ENCODE assay signal across 8 cellular contexts in the genomic region with DNA sequence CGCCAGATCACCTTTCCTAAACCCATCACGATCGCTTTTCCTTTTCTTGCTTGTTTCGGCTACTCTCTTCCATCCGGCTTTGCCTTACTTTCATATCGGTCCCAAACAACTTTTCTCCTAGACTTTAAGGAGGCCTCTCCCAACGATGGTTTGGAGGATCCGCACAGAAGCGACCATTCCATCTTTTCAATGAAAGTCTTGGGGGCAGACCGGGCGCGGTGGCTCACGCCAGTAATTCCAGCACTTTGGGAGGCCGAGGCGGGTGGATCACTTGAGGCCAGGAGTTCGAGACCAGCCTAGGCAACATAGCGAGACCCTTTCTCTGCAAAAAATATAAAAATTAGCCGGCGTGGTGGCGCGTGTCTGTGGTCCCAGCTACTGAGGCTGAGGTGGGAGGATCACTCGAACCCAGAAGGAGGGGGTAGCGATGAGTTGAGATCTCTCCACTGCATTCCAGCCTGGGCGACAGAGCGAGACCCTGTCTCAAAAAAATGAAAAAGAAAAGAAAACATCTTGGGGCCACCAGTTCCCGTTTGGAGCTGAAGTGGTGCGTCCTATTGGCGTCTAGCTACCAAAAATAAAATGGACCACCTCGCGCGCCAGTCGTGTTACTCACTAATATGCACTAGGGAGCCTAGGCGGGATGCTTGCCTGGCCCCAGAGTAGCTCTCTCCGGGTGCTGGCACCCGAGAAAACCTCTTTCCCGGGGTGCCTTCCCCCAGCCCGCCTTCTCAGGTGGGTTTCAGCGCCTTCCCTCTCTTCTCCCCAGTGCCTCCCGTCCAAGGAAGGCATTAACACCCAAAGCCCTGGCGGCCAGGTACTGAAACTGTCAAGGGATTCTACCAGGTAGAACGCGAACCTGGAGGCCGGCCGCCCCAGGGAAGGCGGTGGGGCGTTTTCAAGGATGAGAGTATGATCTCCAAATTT. TPM values are rescaled to one million over a fixed set of nuclear protein-coding genes. Genes with fewer than 3 reads are reported as not detected.
DNase-seq lines count a peak whose midpoint lies in the region; ATAC-seq and TF ChIP-seq lines count a peak whose summit lies in the region.

No MANE protein-coding gene starts in this region.

- H3K27me3 ChIP-seq in CD4-positive, CD25-positive, alpha-beta regulatory T cell (ENCODE audit: control insufficient read depth, insufficient read depth, low read length), result no peaks in the 10 kb centered on the region
- H3K27me3 ChIP-seq in MG63, result no peaks in the 10 kb centered on the region
- H3K27me3 ChIP-seq in lung (ENCODE audit: control insufficient read depth, insufficient read depth), result no peaks in the 10 kb centered on the region

- peak overlapping the region; percentile 100 for H3K4me3 ChIP-seq in CD4-positive, CD25-positive, alpha-beta regulatory T cell (ENCODE audit: low read depth, low read length)
- H3K4me3 ChIP-seq in MG63 (peak overlapping the region; percentile 93), choroid plexus epithelial cell (ENCODE audit: low read depth, low read length) (peak overlapping the region; percentile 98), lung (peak overlapping the region; percentile 53)

- peaks cover 17 to 45% (median 34%) of the 10 kb centered on the region in 4 donors for H3K4me1 Mint-ChIP-seq in CD4-positive, CD25-positive, alpha-beta regulatory T cell

- peaks cover 3% of the 10 kb centered on the region for H3K36me3 Mint-ChIP-seq in CD4-positive, CD25-positive, alpha-beta regulatory T cell

- H3K36me3 ChIP-seq in CD4-positive, CD25-positive, alpha-beta regulatory T cell (ENCODE audit: control insufficient read depth, insufficient read depth, low read length), result no peaks in the 10 kb centered on the region
- H3K36me3 ChIP-seq in MG63 (no peaks in the 10 kb centered on the region), lung (ENCODE audit: control insufficient read depth in 2 of 2, insufficient read depth in 2 of 2, low read length in 2 of 2) (no peaks in the 10 kb centered on the region)

- peaks cover 40% of the 10 kb centered on the region for H3K4me1 ChIP-seq in CD4-positive, CD25-positive, alpha-beta regulatory T cell (ENCODE audit: control insufficient read depth, insufficient read depth, low read length, poor library complexity, severe bottlenecking)
- H3K4me1 ChIP-seq in lung (ENCODE audit: control insufficient read depth in 2 of 2, insufficient read depth in 2 of 2, low read length in 2 of 2), result peaks cover 0 to 8% of the 10 kb centered on the region in 2 donors

- peak overlapping the region; percentile 95 to 100 (median 98) for H3K4me3 Mint-ChIP-seq in CD4-positive, CD25-positive, alpha-beta regulatory T cell

- WGBS in lung, 2 donors, result 1 to 3% methylated on average over 46 of the region's 46 CpGs

- TF ChIP-seq CTCF in choroid plexus epithelial cell (conservative IDR thresholded peaks at IDR 0.05; ENCODE audit: low read depth, low read length) (peak; percentile 50), lung (IDR thresholded peaks at IDR 0.05; ENCODE audit: control extremely low read depth, extremely low read depth) (no peak)

- DNase-seq in CD4-positive, CD25-positive, alpha-beta regulatory T cell, result peak; percentile 54 to 64 (median 58)
- DNase-seq in MG63 (peak; percentile 27), choroid plexus epithelial cell (ENCODE audit: low read depth) (no peak), lung (ENCODE audit: low spot score) (peak; percentile 40), pons (ENCODE audit: low spot score) (no peak)
- peak; percentile 10 to 17 for DNase-seq in activated CD4-positive, alpha-beta T cell treated with anti-CD3 and anti-CD28 coated beads for 24 hours (ENCODE audit: low read depth in 2 of 2)
- DNase-seq in stimulated activated CD8-positive, alpha-beta memory T cell treated with anti-CD3 and anti-CD28 coated beads, Interleukin-15, amount 100 ng/mL, for 1 hour (ENCODE audit: low read depth), result peak; percentile 18

- ATAC-seq in CD4-positive, CD25-positive, alpha-beta regulatory T cell (ENCODE audit: low read depth in 2 of 2), result peak; percentile 32 to 35
- peak; percentile 2 for ATAC-seq in GM21360 (IDR thresholded peaks at IDR 0.05; ENCODE audit: unreplicated experiment)
- peak; percentile 8 for ATAC-seq in lung (ENCODE audit: insufficient read depth, low FRiP score)

- peak overlapping the region; percentile 97 to 100 (median 98) for H3K27ac Mint-ChIP-seq in CD4-positive, CD25-positive, alpha-beta regulatory T cell

- peak overlapping the region; percentile 83 for H3K27ac ChIP-seq in CD4-positive, CD25-positive, alpha-beta regulatory T cell (ENCODE audit: insufficient read depth, low read length, poor library complexity, severe bottlenecking)
- peak overlapping the region; percentile 49 to 96 for H3K27ac ChIP-seq in lung (ENCODE audit: low read depth in 1 of 2, low read length in 1 of 2)

- no peaks in the 10 kb centered on the region for H3K9me3 ChIP-seq in CD4-positive, CD25-positive, alpha-beta regulatory T cell (ENCODE audit: control insufficient read depth in 2 of 2, low read length in 2 of 2)
- H3K9me3 ChIP-seq in MG63 (no peaks in the 10 kb centered on the region), lung (ENCODE audit: control insufficient read depth in 2 of 2, insufficient read depth in 1 of 2, low read length in 1 of 2) (no peaks in the 10 kb centered on the region)

- peaks cover 30% of the 10 kb centered on the region for H3K27me3 Mint-ChIP-seq in CD4-positive, CD25-positive, alpha-beta regulatory T cell

- H3K9me3 Mint-ChIP-seq in CD4-positive, CD25-positive, alpha-beta regulatory T cell, result peaks cover 0 to 1% (median 0%) of the 10 kb centered on the region in 7 donors

RNA-seq across cellular contexts. Expression of gene AP3B1, which starts 0.8 kb away (rescaled TPM):
- total RNA-seq in CD4-positive, CD25-positive, alpha-beta regulatory T cell, result 44.5 TPM
- 10 to 100 TPM; 27.9 to 36.0 (median 30.7) TPM for polyA plus RNA-seq in CD4-positive, CD25-positive, alpha-beta regulatory T cell
- total RNA-seq in MG63 (2014; rRNA removed; shearing (Covaris generic); ENCODE audit: low replicate concordance), result 41.1 and 49.8 TPM in 2 replicates
- 10 to 100 TPM; 39.0 to 50.4 TPM for total RNA-seq in lung
- polyA plus RNA-seq in lung, result 10 to 100 TPM; 26.4 to 27.6 TPM

Comparison
In these comparisons a context has a peak if more than half of its experiments do, and no peak if none do; other contexts are left out.
1. DNase-seq: peak in CD4-positive, CD25-positive, alpha-beta regulatory T cell (3 of 3), MG63 (single experiment), activated CD4-positive, alpha-beta T cell treated with anti-CD3 and anti-CD28 coated beads for 24 hours (2 of 2), lung (single experiment) and stimulated activated CD8-positive, alpha-beta memory T cell treated with anti-CD3 and anti-CD28 coated beads, Interleukin-15, amount 100 ng/mL, for 1 hour (single experiment); none in choroid plexus epithelial cell (single experiment) and pons (single experiment).
2. Peak in every context shown above with its lines, with median percentiles within 50 percentile points of each other: ATAC-seq and H3K4me3 ChIP-seq.